10 cellular contexts compared by ENCODE assay signal in the genomic region with DNA sequence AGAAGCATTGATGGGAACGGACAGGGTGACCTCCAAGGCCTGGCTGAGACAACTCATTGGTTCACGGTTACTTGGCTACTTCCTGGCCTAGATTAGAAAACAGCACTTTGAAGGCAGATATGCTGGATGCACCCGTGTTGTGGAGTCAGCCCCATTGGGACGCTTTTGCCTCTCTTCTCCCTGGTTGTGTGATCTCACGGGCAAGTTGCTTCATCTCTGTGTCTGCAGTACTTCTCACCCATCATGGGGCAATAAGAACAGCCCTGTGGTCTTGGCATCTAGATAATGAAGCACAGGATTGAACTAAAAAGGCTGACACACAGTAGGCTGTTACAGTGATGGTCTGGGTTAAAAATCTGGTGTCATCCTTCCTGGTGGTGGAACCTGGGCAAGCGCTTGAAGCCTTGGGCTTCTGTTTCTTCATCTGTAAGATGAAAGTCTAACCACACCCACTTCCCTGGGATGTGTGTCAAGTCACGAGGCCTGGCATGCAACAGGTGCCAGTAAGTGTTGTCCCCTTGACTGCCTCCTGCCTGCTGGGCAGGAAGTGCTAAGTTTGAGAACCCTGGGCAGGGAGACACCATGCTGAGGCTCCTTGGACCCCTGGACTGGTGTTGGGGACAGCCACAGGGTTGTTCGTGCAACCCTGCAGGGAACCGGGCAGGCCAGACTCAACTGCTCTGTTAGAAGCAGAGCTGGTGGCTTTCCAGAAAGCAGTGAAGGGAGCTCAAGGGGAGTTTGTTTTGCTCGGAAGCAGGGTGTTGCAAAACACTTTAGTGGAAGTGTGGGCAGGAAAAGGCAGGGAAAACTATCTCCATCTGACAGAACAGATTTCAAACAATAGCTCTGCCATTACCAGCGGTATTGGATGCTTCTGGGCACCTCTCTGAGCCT. TPM values are rescaled to one million over a fixed set of nuclear protein-coding genes. Genes with fewer than 3 reads are reported as not detected.
A peak's percentile ranks its signal among the peaks of the same experiment; 100 is the strongest.
DNase-seq lines count a peak whose midpoint lies in the region; ATAC-seq and TF ChIP-seq lines count a peak whose summit lies in the region.
"Had no signal": no experiment of that assay in that cellular context is flagged by ENCODE, and none has a peak within 500 bp of the region (broad histone marks: within the 10 kb centered on the region; RNA-seq: fewer than 3 reads in every experiment).

No MANE protein-coding gene starts in this region.

- TF ChIP-seq EP300 in upper lobe of left lung (IDR thresholded peaks at IDR 0.05) = peak in 1 of 4 donors; percentile 74

- POLR2A ChIA-PET in activated CD8-positive, alpha-beta T cell treated with anti-CD3 and anti-CD28 coated beads for 36 hours (lab: Charles Lee) = interaction anchor here (0.6 to 6.5 kb wide), 2 partner anchors 9 to 178 kb away, joined by 3 to 36 read pairs; no protein-coding TSS in a partner anchor

- H3K36me3 Mint-ChIP-seq in activated CD8-positive, alpha-beta T cell treated with anti-CD3 and anti-CD28 coated beads for 36 hours (ENCODE audit: low read depth) = no peaks in the 10 kb centered on the region

- 43 to 60% methylated on average over 11 of the region's 11 CpGs for WGBS in upper lobe of left lung, 2 donors

- H3K27ac ChIP-seq in upper lobe of left lung = peak overlapping the region; percentile 64 to 83 (median 80)
- H3K27ac ChIP-seq: parathyroid adenoma, PC-9 had no signal

- no peaks in the 10 kb centered on the region for H3K9me3 Mint-ChIP-seq in activated CD8-positive, alpha-beta T cell treated with anti-CD3 and anti-CD28 coated beads for 36 hours

- peak overlapping the region; percentile 40 for H3K27ac Mint-ChIP-seq in activated CD8-positive, alpha-beta T cell treated with anti-CD3 and anti-CD28 coated beads for 36 hours

- no peak for TF ChIP-seq CTCF in activated CD8-positive, alpha-beta T cell treated with anti-CD3 and anti-CD28 coated beads for 36 hours (IDR thresholded peaks at IDR 0.05)
- TF ChIP-seq CTCF in upper lobe of left lung (IDR thresholded peaks at IDR 0.05) = peak in 1 of 6 experiments; percentile 18

- H3K27me3 Mint-ChIP-seq in activated CD8-positive, alpha-beta T cell treated with anti-CD3 and anti-CD28 coated beads for 36 hours = no peaks in the 10 kb centered on the region

- ATAC-seq in activated CD8-positive, alpha-beta T cell treated with anti-CD3 and anti-CD28 coated beads for 36 hours = peak; percentile 18
- ATAC-seq in left lobe of liver (no peak), upper lobe of left lung (ENCODE audit: low FRiP score in 2 of 2) (no peak), GM21447 (IDR thresholded peaks at IDR 0.05; ENCODE audit: unreplicated experiment) (no peak)

- CTCF ChIA-PET in activated CD8-positive, alpha-beta T cell treated with anti-CD3 and anti-CD28 coated beads for 36 hours (lab: Charles Lee) = interaction anchor here (1.1 to 3.2 kb wide), 11 partner anchors 10 to 236 kb away, joined by 3 to 27 read pairs (median 7); a partner anchor contains a TSS

- peak; percentile 46 for DNase-seq in stimulated activated CD4-positive, alpha-beta T cell treated with anti-CD3 and anti-CD28 coated beads, Interleukin-1b, Interleukin-23, amount 100 ng/mL, for 48 hours
- DNase-seq in stimulated activated CD4-positive, alpha-beta T cell treated with anti-CD3 and anti-CD28 coated beads, Interleukin-12 subunit alpha, Interleukin-12 subunit beta, amount 100 ng/mL, for 4 hours = no peak
- DNase-seq in activated CD8-positive, alpha-beta T cell treated with anti-CD3 and anti-CD28 coated beads for 36 hours = peak; percentile 66
- DNase-seq in left lobe of liver (ENCODE audit: low spot score) = peak; percentile 50
- DNase-seq in upper lobe of left lung = peak in 1 of 2 donors; percentile 91
- DNase-seq in kidney glomerular epithelial cell (lab: John Stamatoyannopoulos, UW) = no peak
- no peak for DNase-seq in NCI-H1694 treated with DMSO at 0.1 percent for 48 hours (lab: John Stamatoyannopoulos, UW)

- no peaks in the 10 kb centered on the region for H3K27me3 ChIP-seq in upper lobe of left lung

- intact Hi-C loops in activated CD8-positive, alpha-beta T cell treated with anti-CD3 and anti-CD28 coated beads for 36 hours (cut with micrococcal nuclease) = no loop called here

- peak in 1 of 4 donors; percentile 10 for TF ChIP-seq POLR2A in upper lobe of left lung (IDR thresholded peaks at IDR 0.05)

- peaks cover 52% of the 10 kb centered on the region for H3K4me1 Mint-ChIP-seq in activated CD8-positive, alpha-beta T cell treated with anti-CD3 and anti-CD28 coated beads for 36 hours (ENCODE audit: low read depth)

- H3K36me3 ChIP-seq in upper lobe of left lung = no peaks in the 10 kb centered on the region

- H3K4me3 Mint-ChIP-seq in activated CD8-positive, alpha-beta T cell treated with anti-CD3 and anti-CD28 coated beads for 36 hours = no peak overlapping the region

- H3K4me1 ChIP-seq in upper lobe of left lung = peaks cover 36 to 52% (median 43%) of the 10 kb centered on the region in 4 donors

- no peak overlapping the region for H3K4me3 ChIP-seq in upper lobe of left lung
- H3K4me3 ChIP-seq: PC-9 had no signal

- no peaks in the 10 kb centered on the region for H3K9me3 ChIP-seq in upper lobe of left lung

RNA-seq across cellular contexts. Expression of a gene that starts 6.0 kb away (rescaled TPM):
- total RNA-seq in activated CD8-positive, alpha-beta T cell treated with anti-CD3 and anti-CD28 coated beads for 36 hours = 100 to 1,000 TPM; 151 to 153 TPM
- 71.5 TPM for total RNA-seq in left lobe of liver
- total RNA-seq in upper lobe of left lung = 100 to 1,000 TPM in 1 of 6 donors, 10 to 100 TPM in 5; 45.1 to 134 (median 79.5) TPM

RNA-seq across cellular contexts. Expression of a gene that starts 25.3 kb away (rescaled TPM):
- 1 to 10 TPM; 1.1 to 1.3 TPM for total RNA-seq in activated CD8-positive, alpha-beta T cell treated with anti-CD3 and anti-CD28 coated beads for 36 hours
- total RNA-seq in left lobe of liver (5.9 TPM), upper lobe of left lung (10 to 100 TPM; 11.2 to 32.5 (median 16.1) TPM)

Comparison
In these comparisons a context has a peak if more than half of its experiments do, and no peak if none do; other contexts are left out.
1. DNase-seq: peak in stimulated activated CD4-positive, alpha-beta T cell treated with anti-CD3 and anti-CD28 coated beads, Interleukin-1b, Interleukin-23, amount 100 ng/mL, for 48 hours (single experiment), activated CD8-positive, alpha-beta T cell treated with anti-CD3 and anti-CD28 coated beads for 36 hours (single experiment) and left lobe of liver (single experiment); none in stimulated activated CD4-positive, alpha-beta T cell treated with anti-CD3 and anti-CD28 coated beads, Interleukin-12 subunit alpha, Interleukin-12 subunit beta, amount 100 ng/mL, for 4 hours (single experiment), kidney glomerular epithelial cell (single experiment) and NCI-H1694 treated with DMSO at 0.1 percent for 48 hours (single experiment).